Comparison of ENCODE assay signal across 16 cellular contexts in the genomic region with DNA sequence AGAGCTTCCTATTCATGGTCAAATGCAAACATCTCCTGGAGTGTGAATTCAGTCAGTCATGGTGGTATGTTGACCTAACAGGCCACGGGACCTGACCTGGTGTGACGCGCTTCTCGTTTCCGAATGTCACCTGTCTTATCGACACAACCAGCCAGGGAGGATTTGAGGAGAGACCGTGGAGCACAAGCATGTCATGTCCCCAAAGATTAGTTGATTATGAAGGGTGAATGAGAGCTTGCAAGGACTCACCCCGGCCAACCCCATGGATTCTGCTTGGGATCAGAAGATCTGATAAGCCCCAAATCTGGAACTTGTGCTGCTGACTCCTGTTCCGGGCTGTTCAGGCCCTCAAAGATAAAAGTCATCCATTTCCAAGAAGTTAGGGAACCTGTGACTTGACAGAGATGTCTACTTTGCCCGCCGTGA. TPM values are rescaled to one million over a fixed set of nuclear protein-coding genes. Genes with fewer than 3 reads are reported as not detected.
DNase-seq lines count a peak whose midpoint lies in the region; ATAC-seq and TF ChIP-seq lines count a peak whose summit lies in the region.
"Had no signal": no experiment of that assay in that cellular context is flagged by ENCODE, and none has a peak within 500 bp of the region (broad histone marks: within the 10 kb centered on the region; RNA-seq: fewer than 3 reads in every experiment).

No MANE protein-coding gene starts in this region.

- H3K27ac Mint-ChIP-seq in type B pancreatic cell, result no peak overlapping the region
- H3K27ac Mint-ChIP-seq: CD4-positive, alpha-beta T cell had no signal

- WGBS in esophagus muscularis mucosa, result 87% methylated on average over 10 of the region's 11 CpGs

- intact Hi-C loops in left ventricle myocardium superior (cut with micrococcal nuclease), result no loop called here
- intact Hi-C loops in esophagus muscularis mucosa (cut with DNase I), result no loop called here

- TF ChIP-seq EP300 in esophagus muscularis mucosa (IDR thresholded peaks at IDR 0.05), result no peak

- no peak for TF ChIP-seq POLR2A in esophagus muscularis mucosa (IDR thresholded peaks at IDR 0.05; ENCODE audit: low read depth)

- H3K4me3 ChIP-seq in right atrium auricular region (no peak overlapping the region), esophagus muscularis mucosa (no peak overlapping the region)
- H3K4me3 ChIP-seq: A549, GM23248, HAP-1 had no signal

- no peaks in the 10 kb centered on the region for H3K9me3 Mint-ChIP-seq in type B pancreatic cell
- H3K9me3 Mint-ChIP-seq: CD4-positive, alpha-beta T cell had no signal

- TF ChIP-seq CTCF in right atrium auricular region (IDR thresholded peaks at IDR 0.05), result no peak
- TF ChIP-seq CTCF in esophagus muscularis mucosa (IDR thresholded peaks at IDR 0.05), result no peak
- no peak for TF ChIP-seq CTCF in type B pancreatic cell (conservative IDR thresholded peaks at IDR 0.05)

- H3K36me3 ChIP-seq in right atrium auricular region, result no peaks in the 10 kb centered on the region
- H3K36me3 ChIP-seq in esophagus muscularis mucosa, result no peaks in the 10 kb centered on the region
- H3K36me3 ChIP-seq: HAP-1 had no signal

- H3K4me3 Mint-ChIP-seq in type B pancreatic cell, result no peak overlapping the region
- H3K4me3 Mint-ChIP-seq: CD4-positive, alpha-beta T cell had no signal

- H3K27me3 ChIP-seq in right atrium auricular region (no peaks in the 10 kb centered on the region), esophagus muscularis mucosa (peaks cover 0 to 15% (median 0%) of the 10 kb centered on the region in 4 donors)

- H3K4me1 Mint-ChIP-seq in type B pancreatic cell (ENCODE audit: unreplicated experiment), result no peaks in the 10 kb centered on the region

- no peak for ATAC-seq in left ventricle myocardium superior
- ATAC-seq: A549 had no signal

- no peaks in the 10 kb centered on the region for H3K9me3 ChIP-seq in right atrium auricular region
- H3K9me3 ChIP-seq in esophagus muscularis mucosa, result no peaks in the 10 kb centered on the region
- H3K9me3 ChIP-seq: A549, Caco-2, HAP-1 had no signal

- H3K27ac ChIP-seq in right atrium auricular region (no peak overlapping the region), esophagus muscularis mucosa (replicated peaks in 1 of 4) (no peak overlapping the region)
- H3K27ac ChIP-seq: 22Rv1, A549, C4-2B, GM23248 had no signal

- H3K27me3 Mint-ChIP-seq in type B pancreatic cell, result peaks cover 40% of the 10 kb centered on the region

- DNase-seq in right atrium auricular region (ENCODE audit: low spot score) (peak; percentile 50), left ventricle myocardium superior (no peak), esophagus muscularis mucosa (ENCODE audit: extremely low spot score) (peak; percentile 86), type B pancreatic cell (ENCODE audit: extremely low spot score, unreplicated experiment) (peak; percentile 45), epidermal melanocyte (ENCODE audit: insufficient read length, low spot score) (no peak), NCI-H345 (lab: John Stamatoyannopoulos, UW) (no peak), NCI-H1092 (lab: John Stamatoyannopoulos, UW) (no peak)
- DNase-seq: AML-193; Caco-2; CD4-positive, alpha-beta T cell; GM23248 had no signal

- no peaks in the 10 kb centered on the region for H3K4me1 ChIP-seq in right atrium auricular region
- no peaks in the 10 kb centered on the region for H3K4me1 ChIP-seq in esophagus muscularis mucosa
- H3K4me1 ChIP-seq: A549, Caco-2, HAP-1 had no signal

- H3K36me3 Mint-ChIP-seq in type B pancreatic cell, result no peaks in the 10 kb centered on the region

RNA-seq across cellular contexts. Expression of a gene that starts 10.5 kb away (rescaled TPM):
- total RNA-seq in right atrium auricular region (1 to 10 TPM; 1.2 to 1.4 TPM), left ventricle myocardium superior (0.64 TPM), esophagus muscularis mucosa (1 to 10 TPM in 3 of 4 donors, under 1 TPM in 1; 0.42 to 3.8 (median 3.6) TPM), type B pancreatic cell (ENCODE audit: low replicate concordance) (16.1 and 19.3 TPM in 2 replicates)
- total RNA-seq: H4 had no signal

Comparison
In these comparisons a context has a peak if more than half of its experiments do, and no peak if none do; other contexts are left out.
1. DNase-seq: peak in right atrium auricular region (single experiment), esophagus muscularis mucosa (single experiment) and type B pancreatic cell (single experiment); none in left ventricle myocardium superior (single experiment), epidermal melanocyte (single experiment), NCI-H345 (single experiment) and NCI-H1092 (single experiment).